In genomic region chr19:1799695-1800342, GRCh38 we compare ENCODE assay signal across 1 cellular context.
TF ChIP-seq lines count a peak whose summit lies in the region.

No MANE protein-coding gene starts in this region.

TF ChIP-seq in H1, 55 proteins besides CTCF, POLR2A, EP300 and RAD21:
- no peak for TF ChIP-seq TBP (IDR thresholded peaks at IDR 0.05; ENCODE audit: low read depth, low read length)
- no peak for TF ChIP-seq RFX5 (IDR thresholded peaks at IDR 0.05; ENCODE audit: borderline replicate concordance, low read depth, low read length)
- TF ChIP-seq CBX5 (IDR thresholded peaks at IDR 0.05; ENCODE audit: low read depth, low read length), result no peak
- no peak for TF ChIP-seq SIX5 (IDR thresholded peaks at IDR 0.05; ENCODE audit: low read depth, low read length)
- TF ChIP-seq KDM1A (IDR thresholded peaks at IDR 0.05; ENCODE audit: borderline replicate concordance, low read length), result no peak
- no peak for TF ChIP-seq YY1 (IDR thresholded peaks at IDR 0.05; ENCODE audit: low read depth, low read length)
- no peak for TF ChIP-seq CTBP2 (IDR thresholded peaks at IDR 0.05; ENCODE audit: borderline replicate concordance, insufficient read depth, insufficient read length, low read length)
- no peak for TF ChIP-seq SP2 (IDR thresholded peaks at IDR 0.05; ENCODE audit: low read length)
- no peak for TF ChIP-seq TCF12 (IDR thresholded peaks at IDR 0.05; ENCODE audit: low read depth, low read length)
- no peak for TF ChIP-seq TEAD4 (IDR thresholded peaks at IDR 0.05; ENCODE audit: low read depth, low read length)
- no peak for TF ChIP-seq RNF2 (IDR thresholded peaks at IDR 0.05; ENCODE audit: borderline replicate concordance, low read depth, low read length, missing control alignments, poor library complexity, severe bottlenecking)
- TF ChIP-seq PHF8 (conservative IDR thresholded peaks at IDR 0.05; ENCODE audit: low read depth, low read length), result no peak
- no peak for TF ChIP-seq CHD2 (IDR thresholded peaks at IDR 0.05; ENCODE audit: low read length)
- TF ChIP-seq SIRT6 (IDR thresholded peaks at IDR 0.05; ENCODE audit: low read length), result no peak
- TF ChIP-seq MAX (IDR thresholded peaks at IDR 0.05), result no peak
